Comparison of ENCODE assay signal across 21 cellular contexts in genomic region chr4:37629713-37630112, GRCh38.
"Had no signal": no experiment of that assay in that cellular context is flagged by ENCODE, and none has a peak within 500 bp of the region (broad histone marks: within the 10 kb centered on the region; RNA-seq: fewer than 3 reads in every experiment).

No MANE protein-coding gene starts in this region.

- H3K4me1 ChIP-seq: right atrium auricular region, testis had no signal

- H3K27ac ChIP-seq: epithelial cell of prostate, esophagus muscularis mucosa, left ventricle myocardium inferior, lower lobe of right lung, right atrium auricular region, testis, upper lobe of right lung had no signal

- FAIRE-seq: endometrium, kidney had no signal

- H3K27me3 Mint-ChIP-seq: central memory CD8-positive, alpha-beta T cell; stimulated activated naive CD8-positive, alpha-beta T cell treated with anti-CD3 and anti-CD28 coated beads, Interleukin-15, Interleukin-2, amounts not matched to agents 100 ng/mL and 50 ng/mL, for 24 hours had no signal

- H3K9me3 Mint-ChIP-seq: central memory CD8-positive, alpha-beta T cell; immature natural killer cell; stimulated activated effector memory CD8-positive, alpha-beta T cell treated with anti-CD3 and anti-CD28 coated beads, Interleukin-12 subunit alpha, Interleukin-12 subunit beta, amount 100 ng/mL, for 72 hours; stimulated activated naive CD8-positive, alpha-beta T cell treated with anti-CD3 and anti-CD28 coated beads, Interleukin-15, Interleukin-2, amounts not matched to agents 100 ng/mL and 50 ng/mL, for 24 hours had no signal

- H3K27me3 ChIP-seq: esophagus muscularis mucosa, gastroesophageal sphincter, right atrium auricular region, testis, tibial nerve, upper lobe of right lung had no signal

- ATAC-seq: stimulated activated effector memory CD8-positive, alpha-beta T cell treated with anti-CD3 and anti-CD28 coated beads, Interleukin-12 subunit alpha, Interleukin-12 subunit beta, amount 100 ng/mL, for 72 hours had no signal

- H3K4me3 ChIP-seq: esophagus muscularis mucosa, gastroesophageal sphincter, left ventricle myocardium inferior, lower lobe of right lung, right atrium auricular region, testis, tibial nerve, upper lobe of right lung had no signal

- H3K27ac Mint-ChIP-seq: stimulated activated effector memory CD8-positive, alpha-beta T cell treated with anti-CD3 and anti-CD28 coated beads, Interleukin-12 subunit alpha, Interleukin-12 subunit beta, amount 100 ng/mL, for 72 hours; stimulated activated naive CD8-positive, alpha-beta T cell treated with anti-CD3 and anti-CD28 coated beads, Interleukin-15, Interleukin-2, amounts not matched to agents 100 ng/mL and 50 ng/mL, for 24 hours had no signal

- H3K4me3 Mint-ChIP-seq: central memory CD8-positive, alpha-beta T cell; immature natural killer cell; stimulated activated effector memory CD8-positive, alpha-beta T cell treated with anti-CD3 and anti-CD28 coated beads, Interleukin-12 subunit alpha, Interleukin-12 subunit beta, amount 100 ng/mL, for 72 hours; stimulated activated naive CD8-positive, alpha-beta T cell treated with anti-CD3 and anti-CD28 coated beads, Interleukin-15, Interleukin-2, amounts not matched to agents 100 ng/mL and 50 ng/mL, for 24 hours had no signal

- H3K9me3 ChIP-seq: esophagus muscularis mucosa, gastroesophageal sphincter, left ventricle myocardium inferior, lower lobe of right lung, right atrium auricular region, testis, tibial nerve, upper lobe of right lung had no signal

- DNase-seq: effector memory CD4-positive, alpha-beta T cell; immature natural killer cell; kidney; left cardiac atrium; left ventricle myocardium inferior; lower lobe of right lung; midbrain; posterior cingulate gyrus; stimulated activated CD4-positive, alpha-beta T cell treated with anti-CD3 and anti-CD28 coated beads, Interleukin-4, amount 100 ng/mL, for 1 hour; stimulated activated CD8-positive, alpha-beta memory T cell treated with anti-CD3 and anti-CD28 coated beads, Interleukin-4, amount 100 ng/mL, for 48 hours; testis; upper lobe of right lung had no signal
